13 cellular contexts compared by ENCODE assay signal in genomic region chr11:130190371-130190881, GRCh38. TPM values are rescaled to one million over a fixed set of nuclear protein-coding genes. Genes with fewer than 3 reads are reported as not detected.
"Had no signal": no experiment of that assay in that cellular context is flagged by ENCODE, and none has a peak within 500 bp of the region (broad histone marks: within the 10 kb centered on the region; RNA-seq: fewer than 3 reads in every experiment).

No MANE protein-coding gene starts in this region.

- DNase-seq: activated CD4-positive, alpha-beta T cell treated with anti-CD3 and anti-CD28 coated beads, Interleukin-2, amount 50 U/mL, for 1 hour; central memory CD4-positive, alpha-beta T cell; cortex of kidney; effector memory CD8-positive, alpha-beta T cell; natural killer cell; occipital lobe; psoas muscle; stimulated activated CD4-positive, alpha-beta T cell treated with anti-CD3 and anti-CD28 coated beads, Interleukin-2, amount 100 ng/mL, for 48 hours; T-helper 1 cell had no signal

- H3K27me3 ChIP-seq: gastroesophageal sphincter had no signal

- H3K4me3 ChIP-seq: gastroesophageal sphincter, psoas muscle, thoracic aorta had no signal

- H3K27ac ChIP-seq: epithelial cell of prostate, gastroesophageal sphincter, psoas muscle, thoracic aorta had no signal

- FAIRE-seq: keratinocyte had no signal

- H3K9me3 ChIP-seq: gastroesophageal sphincter, psoas muscle, thoracic aorta had no signal

- H3K36me3 ChIP-seq: gastroesophageal sphincter, thoracic aorta had no signal

- H3K4me1 ChIP-seq: gastroesophageal sphincter, psoas muscle had no signal

RNA-seq across cellular contexts. Expression of gene ST14, which starts 30.8 kb away (rescaled TPM):
- total RNA-seq: occipital lobe had no signal
